In genomic region chr2:44964704-44965343, GRCh38 we compare ENCODE assay signal across 12 cellular contexts. TPM values are rescaled to one million over a fixed set of nuclear protein-coding genes. Genes with fewer than 3 reads are reported as not detected.
DNase-seq lines count a peak whose midpoint lies in the region; ATAC-seq, FAIRE-seq and TF ChIP-seq lines count a peak whose summit lies in the region.
"Had no signal": no experiment of that assay in that cellular context is flagged by ENCODE, and none has a peak within 500 bp of the region (broad histone marks: within the 10 kb centered on the region; RNA-seq: fewer than 3 reads in every experiment).

No MANE protein-coding gene starts in this region.

- 62% methylated on average over 13 of the region's 16 CpGs for WGBS in A549 (ENCODE audit: missing lambda C conversion rate)

- no peak for TF ChIP-seq CTCF in A549 (IDR thresholded peaks at IDR 0.05)
- TF ChIP-seq CTCF in GM12872 (IDR thresholded peaks at IDR 0.05; ENCODE audit: insufficient read depth, low read depth, low read length) = peak; percentile 29; the same call in 2 of the 3 replicates
- TF ChIP-seq CTCF in epithelial cell of proximal tubule (conservative IDR thresholded peaks at IDR 0.05; ENCODE audit: low read depth, low read length) = peak; percentile 28
- no peak for TF ChIP-seq CTCF in mesothelial cell of epicardium (IDR thresholded peaks at IDR 0.05; ENCODE audit: unreplicated experiment)

- peaks cover 88% of the 10 kb centered on the region for H3K27me3 Mint-ChIP-seq in mesothelial cell of epicardium (ENCODE audit: low read depth)

- no peaks in the 10 kb centered on the region for H3K9me3 ChIP-seq in A549

- TF ChIP-seq POLR2A in A549 (IDR thresholded peaks at IDR 0.05; ENCODE audit: low read length) = no peak

- no peak for FAIRE-seq in A549 (lab: Jason Lieb, UNC)
- FAIRE-seq: HTR-8/SVneo had no signal

- H3K4me3 ChIP-seq in A549 (no peak overlapping the region), epithelial cell of proximal tubule (ENCODE audit: low read depth, low read length) (no peak overlapping the region)

- TF ChIP-seq EP300 in A549 (IDR thresholded peaks at IDR 0.05) = no peak

- H3K27ac ChIP-seq in A549 = no peak overlapping the region; a peak in 1 of 6 replicates

- no peak overlapping the region for H3K4me3 Mint-ChIP-seq in mesothelial cell of epicardium

- no peak overlapping the region for H3K27ac Mint-ChIP-seq in mesothelial cell of epicardium

- no peak for TF ChIP-seq RAD21 in A549 (conservative IDR thresholded peaks at IDR 0.05 in 1 of 2, IDR thresholded peaks at IDR 0.05 in 1 of 2)

- DNase-seq in A549 (ENCODE audit: low read depth in 1 of 2, low spot score in 1 of 2) (no peak), NCI-H345 treated with DMSO at 0.1 percent for 48 hours (lab: John Stamatoyannopoulos, UW; ENCODE audit: unreplicated experiment) (peak; percentile 75), epithelial cell of proximal tubule (ENCODE audit: low read depth) (no peak), mesothelial cell of epicardium (ENCODE audit: low spot score in 2 of 2, unreplicated experiment in 2 of 2) (no peak), NCI-H226 (no peak)
- no peak for DNase-seq in effector CD8-positive, alpha-beta T cell (lab: John Stamatoyannopoulos, UW)
- DNase-seq: activated T-cell treated with anti-CD3 and anti-CD28 coated beads, Interleukin-2, amount 50 U/mL, for 48 hours had no signal

- H3K36me3 Mint-ChIP-seq in mesothelial cell of epicardium = no peaks in the 10 kb centered on the region

- no peak overlapping the region for H3K4me2 ChIP-seq in A549

- H3K9me3 Mint-ChIP-seq in mesothelial cell of epicardium = no peaks in the 10 kb centered on the region

- ATAC-seq in A549 (peak; percentile 26 to 63; a peak in 3 of 6 replicates), GM19035 (IDR thresholded peaks at IDR 0.05; ENCODE audit: unreplicated experiment) (no peak)
- ATAC-seq: Right ventricle myocardium inferior had no signal

- POLR2A ChIA-PET in A549 (lab: Yijun Ruan, JAX) = no interaction called here

- H3K4me1 Mint-ChIP-seq in mesothelial cell of epicardium = no peaks in the 10 kb centered on the region

- CTCF ChIA-PET in A549 (lab: Yijun Ruan, JAX) = interaction anchor here (1.2 to 3.5 kb wide), 8 partner anchors 8 to 921 kb away, joined by 3 to 31 read pairs (median 8); no protein-coding TSS in a partner anchor

- peaks cover 1% of the 10 kb centered on the region; the same call in 2 of the 3 replicates for H3K4me1 ChIP-seq in A549

TF ChIP-seq in A549, 52 proteins besides CTCF, POLR2A, EP300 and RAD21:
- TF ChIP-seq RFX5 (IDR thresholded peaks at IDR 0.05) (no peak), ZNF302 (CRISPR knock-in tag; IDR thresholded peaks at IDR 0.05) (no peak), KDM1A (IDR thresholded peaks at IDR 0.05; ENCODE audit: low read depth) (no peak), EHMT2 (IDR thresholded peaks at IDR 0.05; ENCODE audit: low read depth) (no peak), TP53 (CRISPR knock-in tag; IDR thresholded peaks at IDR 0.05) (no peak), NR3C1 (IDR thresholded peaks at IDR 0.05) (no peak), ZSCAN20 (CRISPR knock-in tag; IDR thresholded peaks at IDR 0.05) (no peak), RARB (CRISPR knock-in tag; IDR thresholded peaks at IDR 0.05) (no peak), MAFK (IDR thresholded peaks at IDR 0.05; ENCODE audit: partially characterized antibody) (no peak), ZFP36 (IDR thresholded peaks at IDR 0.05; ENCODE audit: borderline replicate concordance, partially characterized antibody) (no peak), GATA3 (IDR thresholded peaks at IDR 0.05; ENCODE audit: borderline replicate concordance) (no peak)
- TF ChIP-seq, protein P1, sequence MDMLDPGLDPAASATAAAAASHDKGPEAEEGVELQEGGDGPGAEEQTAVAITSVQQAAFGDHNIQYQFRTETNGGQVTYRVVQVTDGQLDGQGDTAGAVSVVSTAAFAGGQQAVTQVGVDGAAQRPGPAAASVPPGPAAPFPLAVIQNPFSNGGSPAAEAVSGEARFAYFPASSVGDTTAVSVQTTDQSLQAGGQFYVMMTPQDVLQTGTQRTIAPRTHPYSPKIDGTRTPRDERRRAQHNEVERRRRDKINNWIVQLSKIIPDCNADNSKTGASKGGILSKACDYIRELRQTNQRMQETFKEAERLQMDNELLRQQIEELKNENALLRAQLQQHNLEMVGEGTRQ (IDR thresholded peaks at IDR 0.05) = no peak

RNA-seq across cellular contexts. Expression of gene SIX3, which starts 23.3 kb away (rescaled TPM):
- polyA plus RNA-seq in A549 (2011; rRNA removed) (0.12 and 0.22 TPM in 2 replicates), A549 (2017; fragmentation: RNase III; extraction: RNeasy Plus Mini Kit Qiagen cat#74134 plus additional on column Dnase treatment) (0.41 to 0.73 TPM (median 0.59 TPM) in 3 replicates)
- polyA plus RNA-seq in A549 (2012; cell fraction: cytosol; rRNA removed) = 0.54 and 0.75 TPM in 2 replicates
- polyA plus RNA-seq in A549 (2012; cell fraction: nucleus; rRNA removed) = 0.72 TPM in 2 replicates
- polyA minus RNA-seq in A549 (2011; rRNA and poly(A)+ RNA removed) = 0.08 TPM in 1 of 2 replicates, not detected in the other
- total RNA-seq in epithelial cell of proximal tubule (not detected in 2 replicates), mesothelial cell of epicardium (not detected in 3 replicates)
- total RNA-seq: lower leg skin, Right ventricle myocardium inferior had no signal

RNA-seq across cellular contexts. Expression of gene SIX2, which starts 44.4 kb away (rescaled TPM):
- 0.10 and 0.13 TPM in 2 replicates for polyA plus RNA-seq in A549 (2011; rRNA removed)
- 0.40 and 0.49 TPM in 2 replicates for polyA plus RNA-seq in A549 (2012; cell fraction: cytosol; rRNA removed)
- polyA plus RNA-seq in A549 (2012; cell fraction: nucleus; rRNA removed) = 0.13 and 0.24 TPM in 2 replicates
- polyA plus RNA-seq in A549 (2017; fragmentation: RNase III; extraction: RNeasy Plus Mini Kit Qiagen cat#74134 plus additional on column Dnase treatment) = 0.14 to 0.16 TPM (median 0.15 TPM) in 3 replicates
- not detected in 2 replicates for polyA minus RNA-seq in A549 (2011; rRNA and poly(A)+ RNA removed)
- total RNA-seq in epithelial cell of proximal tubule = 0.06 and 3.1 TPM in 2 replicates
- total RNA-seq in mesothelial cell of epicardium = 0.11 TPM in 1 of 3 replicates, not detected in the others

Comparison
In these comparisons a context has a peak if more than half of its experiments do, and no peak if none do; other contexts are left out.
1. CTCF ChIP-seq: peak in GM12872 (single experiment) and epithelial cell of proximal tubule (single experiment); none in A549 (single experiment) and mesothelial cell of epicardium (single experiment).